Comparison of ENCODE assay signal across 14 cellular contexts in genomic region chr19:49895566-49896297, GRCh38. TPM values are rescaled to one million over a fixed set of nuclear protein-coding genes. Genes with fewer than 3 reads are reported as not detected.
DNase-seq lines count a peak whose midpoint lies in the region; ATAC-seq and TF ChIP-seq lines count a peak whose summit lies in the region.
"Had no signal": no experiment of that assay in that cellular context is flagged by ENCODE, and none has a peak within 500 bp of the region (broad histone marks: within the 10 kb centered on the region; RNA-seq: fewer than 3 reads in every experiment).

No MANE protein-coding gene starts in this region.

- no TSS peak for BruUV-seq in IMR-90 (replicated peaks; lab: Mats Ljungman, UMichigan)

- no peaks in the 10 kb centered on the region for H4K20me1 ChIP-seq in IMR-90 (ENCODE audit: insufficient read depth, low read length)

- H3K27ac ChIP-seq in IMR-90 (ENCODE audit: insufficient read depth, low read length) (no peak overlapping the region), left ventricle myocardium inferior (replicated peaks) (no peak overlapping the region)
- H3K27ac ChIP-seq: ovary, SJCRH30 had no signal

- 0 out of 2 replicates have a peak overlapping the region, but pooled peaks have one; percentile 23 for H2BK120ac ChIP-seq in IMR-90 (ENCODE audit: low read depth, low read length)

- CTCF ChIA-PET in IMR-90 (lab: Yijun Ruan, JAX): no interaction called here

- no peak overlapping the region for H3K4me2 ChIP-seq in IMR-90 (ENCODE audit: low read depth, low read length)

- POLR2A ChIA-PET in IMR-90 (lab: Charles Lee; ENCODE audit: unreplicated experiment): no interaction called here
- POLR2A ChIA-PET in activated naive CD8-positive, alpha-beta T cell treated with anti-CD3 and anti-CD28 coated beads, Interleukin-2, amount 10 ng/mL, durations not matched to agents 7 days and 5 days (lab: Charles Lee): interaction anchor here (1.6 to 2.7 kb wide), 3 partner anchors 18 to 33 kb away, joined by 4 to 17 read pairs (median 9); partner anchors contain the start of genes AKT1S1, ATF5, NUP62 and TBC1D17

- H3K9me3 ChIP-seq in IMR-90 (ENCODE audit: control insufficient read depth, insufficient read depth, low read length) (no peaks in the 10 kb centered on the region), left ventricle myocardium inferior (replicated peaks) (no peaks in the 10 kb centered on the region)
- H3K9me3 ChIP-seq: ovary, SJCRH30 had no signal

- H3K36me3 ChIP-seq in IMR-90 (ENCODE audit: control insufficient read depth, insufficient read depth, low read length) (no peaks in the 10 kb centered on the region), left ventricle myocardium inferior (no peaks in the 10 kb centered on the region)
- H3K36me3 ChIP-seq: ovary, SJCRH30 had no signal

- TF ChIP-seq CTCF in IMR-90 (conservative IDR thresholded peaks at IDR 0.05; ENCODE audit: low read depth, low read length) (no peak), left ventricle myocardium inferior (IDR thresholded peaks at IDR 0.05; ENCODE audit: borderline replicate concordance) (no peak)

- DNase-seq in stimulated activated CD4-positive, alpha-beta T cell treated with anti-CD3 and anti-CD28 coated beads, Interleukin-15, amount 100 ng/mL, for 24 hours: peak; percentile 63
- no peak for DNase-seq in stimulated activated CD4-positive, alpha-beta T cell treated with anti-CD3 and anti-CD28 coated beads, Interleukin-12 subunit alpha, Interleukin-12 subunit beta, amount 100 ng/mL, for 4 hours
- DNase-seq in IMR-90 (no peak), NOMO-1 (lab: John Stamatoyannopoulos, UW; ENCODE audit: unreplicated experiment in 2 of 2) (no peak), left ventricle myocardium inferior (no peak), HuH-7.5 (ENCODE audit: low spot score) (no peak)
- DNase-seq in activated naive CD8-positive, alpha-beta T cell treated with anti-CD3 and anti-CD28 coated beads, Interleukin-2, amount 10 ng/mL, durations not matched to agents 7 days and 5 days: no peak
- DNase-seq in stimulated activated effector memory CD8-positive, alpha-beta T cell treated with anti-CD3 and anti-CD28 coated beads, Interleukin-12 subunit alpha, Interleukin-12 subunit beta, amount 100 ng/mL, for 72 hours (ENCODE audit: low spot score in 2 of 2): peak; percentile 49 to 72
- DNase-seq: mesenchymal stem cell; NCI-H2029 treated with DMSO at 0.1 percent for 48 hours; NCI-H774; ovary; SJCRH30; stimulated activated naive CD4-positive, alpha-beta T cell had no signal

- no peaks in the 10 kb centered on the region for H3K27me3 Mint-ChIP-seq in activated naive CD8-positive, alpha-beta T cell treated with anti-CD3 and anti-CD28 coated beads, Interleukin-2, amount 10 ng/mL, durations not matched to agents 7 days and 5 days

- no peak overlapping the region for H2AFZ ChIP-seq in IMR-90 (replicated peaks; ENCODE audit: low read length, poor library complexity)

- no peaks in the 10 kb centered on the region for H3K9me1 ChIP-seq in IMR-90 (ENCODE audit: insufficient read depth, low read length)

- H3K9ac ChIP-seq in IMR-90 (ENCODE audit: low read depth, low read length): no peak overlapping the region

- intact Hi-C loops in IMR-90 (cut with micrococcal nuclease): no loop called here
- intact Hi-C loops in left ventricle myocardium inferior (cut with micrococcal nuclease): no loop called here

- H4K8ac ChIP-seq in IMR-90 (ENCODE audit: low read depth in 2 of 2, low read length in 2 of 2): no peak overlapping the region

- no peak overlapping the region for H3K23ac ChIP-seq in IMR-90 (ENCODE audit: low read depth, low read length)

- H3K4me3 Mint-ChIP-seq in activated naive CD8-positive, alpha-beta T cell treated with anti-CD3 and anti-CD28 coated beads, Interleukin-2, amount 10 ng/mL, durations not matched to agents 7 days and 5 days: no peak overlapping the region
- peak overlapping the region; percentile 92 for H3K4me3 Mint-ChIP-seq in stimulated activated effector memory CD8-positive, alpha-beta T cell treated with anti-CD3 and anti-CD28 coated beads, Interleukin-12 subunit alpha, Interleukin-12 subunit beta, amount 100 ng/mL, for 72 hours

- H3K27me3 ChIP-seq in IMR-90 (ENCODE audit: control insufficient read depth, insufficient read depth, low read length): peaks cover 8% of the 10 kb centered on the region; the same call in 1 of the 2 replicates
- peaks cover 16% of the 10 kb centered on the region for H3K27me3 ChIP-seq in left ventricle myocardium inferior (ENCODE audit: low read depth)
- H3K27me3 ChIP-seq: ovary had no signal

- no peak overlapping the region for H3K56ac ChIP-seq in IMR-90 (ENCODE audit: extremely low read depth, insufficient read depth, low read length)

- 0 out of 2 replicates have a peak overlapping the region, but pooled peaks have one; percentile 53 for H2BK20ac ChIP-seq in IMR-90 (ENCODE audit: low read depth, low read length)

- no CpG with 5 or more reads among the region's 17 CpGs for WGBS in IMR-90 (ENCODE audit: extremely low coverage in 2 of 2, insufficient read length in 1 of 2), 2 experiments

- dilution Hi-C loops in IMR-90 (cut with HindIII; ENCODE audit: low sequenced_read_pairs, unreplicated experiment): no loop called here

- peak overlapping the region; percentile 58 for H2AK5ac ChIP-seq in IMR-90 (ENCODE audit: low read depth, low read length)

- no peaks in the 10 kb centered on the region for H3K36me3 Mint-ChIP-seq in activated naive CD8-positive, alpha-beta T cell treated with anti-CD3 and anti-CD28 coated beads, Interleukin-2, amount 10 ng/mL, durations not matched to agents 7 days and 5 days
- peaks cover 5% of the 10 kb centered on the region for H3K36me3 Mint-ChIP-seq in stimulated activated effector memory CD8-positive, alpha-beta T cell treated with anti-CD3 and anti-CD28 coated beads, Interleukin-12 subunit alpha, Interleukin-12 subunit beta, amount 100 ng/mL, for 72 hours

- peak overlapping the region; percentile 70 for H2AK9ac ChIP-seq in IMR-90 (replicated peaks; ENCODE audit: low read depth, low read length, poor library complexity)

- H3K27ac Mint-ChIP-seq in activated naive CD8-positive, alpha-beta T cell treated with anti-CD3 and anti-CD28 coated beads, Interleukin-2, amount 10 ng/mL, durations not matched to agents 7 days and 5 days: peak overlapping the region; percentile 91
- peak overlapping the region; percentile 99 for H3K27ac Mint-ChIP-seq in stimulated activated effector memory CD8-positive, alpha-beta T cell treated with anti-CD3 and anti-CD28 coated beads, Interleukin-12 subunit alpha, Interleukin-12 subunit beta, amount 100 ng/mL, for 72 hours

- no peak for ATAC-seq in IMR-90 (ENCODE audit: low read depth)
- no peak for ATAC-seq in activated naive CD8-positive, alpha-beta T cell treated with anti-CD3 and anti-CD28 coated beads, Interleukin-2, amount 10 ng/mL, durations not matched to agents 7 days and 5 days (ENCODE audit: low read depth)
- ATAC-seq in stimulated activated effector memory CD8-positive, alpha-beta T cell treated with anti-CD3 and anti-CD28 coated beads, Interleukin-12 subunit alpha, Interleukin-12 subunit beta, amount 100 ng/mL, for 72 hours: peak; percentile 59

- no peak overlapping the region for H3K4ac ChIP-seq in IMR-90 (ENCODE audit: low read depth, low read length)

- H3K4me1 ChIP-seq in IMR-90 (ENCODE audit: control insufficient read depth, insufficient read depth, low read length) (peaks cover 8% of the 10 kb centered on the region), left ventricle myocardium inferior (peaks cover 10% of the 10 kb centered on the region)
- H3K4me1 ChIP-seq: SJCRH30 had no signal

- H3K79me1 ChIP-seq in IMR-90 (ENCODE audit: low read depth in 1 of 2, low read length in 2 of 2): no peaks in the 10 kb centered on the region

- TF ChIP-seq POLR2A in IMR-90 (IDR thresholded peaks at IDR 0.05; ENCODE audit: low read depth, low read length): no peak

- no peaks in the 10 kb centered on the region for H3K9me3 Mint-ChIP-seq in activated naive CD8-positive, alpha-beta T cell treated with anti-CD3 and anti-CD28 coated beads, Interleukin-2, amount 10 ng/mL, durations not matched to agents 7 days and 5 days
- H3K9me3 Mint-ChIP-seq in stimulated activated effector memory CD8-positive, alpha-beta T cell treated with anti-CD3 and anti-CD28 coated beads, Interleukin-12 subunit alpha, Interleukin-12 subunit beta, amount 100 ng/mL, for 72 hours: no peaks in the 10 kb centered on the region

- no peak overlapping the region for H3K18ac ChIP-seq in IMR-90 (ENCODE audit: low read depth, low read length)

- no peak overlapping the region for H2BK5ac ChIP-seq in IMR-90 (ENCODE audit: low read depth, low read length, poor library complexity, severe bottlenecking)

- H4K91ac ChIP-seq in IMR-90 (ENCODE audit: insufficient read depth, low read depth, low read length): no peak overlapping the region

- no peak for TF ChIP-seq RAD21 in IMR-90 (IDR thresholded peaks at IDR 0.05; ENCODE audit: low read length)

- no peak overlapping the region for H3K4me3 ChIP-seq in IMR-90 (ENCODE audit: insufficient read depth, low read depth, low read length)
- H3K4me3 ChIP-seq in left ventricle myocardium inferior: no peak overlapping the region
- H3K4me3 ChIP-seq: ovary, SJCRH30 had no signal

- in situ Hi-C loops in IMR-90 (cut with MboI; ENCODE audit: low sequenced_read_pairs): no loop called here

- no peak overlapping the region for H2BK15ac ChIP-seq in IMR-90 (ENCODE audit: low read depth, low read length)

- H3K14ac ChIP-seq in IMR-90 (replicated peaks; ENCODE audit: low read depth, low read length): no peak overlapping the region

- H3K4me1 Mint-ChIP-seq in activated naive CD8-positive, alpha-beta T cell treated with anti-CD3 and anti-CD28 coated beads, Interleukin-2, amount 10 ng/mL, durations not matched to agents 7 days and 5 days: peaks cover 24% of the 10 kb centered on the region
- peaks cover 78% of the 10 kb centered on the region for H3K4me1 Mint-ChIP-seq in stimulated activated effector memory CD8-positive, alpha-beta T cell treated with anti-CD3 and anti-CD28 coated beads, Interleukin-12 subunit alpha, Interleukin-12 subunit beta, amount 100 ng/mL, for 72 hours

- no peak overlapping the region for H4K5ac ChIP-seq in IMR-90 (ENCODE audit: low read depth, low read length)

RNA-seq across cellular contexts. Expression of gene IL4I1, which starts 1.0 kb away (rescaled TPM):
- total RNA-seq in IMR-90 (2012; rRNA removed) (under 0.01 and 0.36 TPM in 2 replicates), left ventricle myocardium inferior (not detected)
- polyA plus RNA-seq in IMR-90 (2012; rRNA removed): 0.27 and 0.31 TPM in 2 replicates
- 0.29 and 0.48 TPM in 2 replicates for polyA plus RNA-seq in IMR-90 (2012; cell fraction: cytosol; rRNA removed)
- 0.24 and 0.60 TPM in 2 replicates for polyA plus RNA-seq in IMR-90 (2012; cell fraction: nucleus; rRNA removed; ENCODE audit: low replicate concordance)
- total RNA-seq in activated naive CD8-positive, alpha-beta T cell treated with anti-CD3 and anti-CD28 coated beads, Interleukin-2, amount 10 ng/mL, durations not matched to agents 7 days and 5 days: 1 to 10 TPM; 1.4 to 1.7 TPM
- total RNA-seq: SJCRH30 had no signal

RNA-seq across cellular contexts. Expression of gene TBC1D17, which starts 18.2 kb away (rescaled TPM):
- total RNA-seq in IMR-90 (2012; rRNA removed) (1.1 and 1.4 TPM in 2 replicates), left ventricle myocardium inferior (47.5 TPM)
- 26.8 and 27.8 TPM in 2 replicates for polyA plus RNA-seq in IMR-90 (2012; rRNA removed)
- 18.6 and 33.5 TPM in 2 replicates for polyA plus RNA-seq in IMR-90 (2012; cell fraction: cytosol; rRNA removed)
- polyA plus RNA-seq in IMR-90 (2012; cell fraction: nucleus; rRNA removed; ENCODE audit: low replicate concordance): 40.7 and 82.6 TPM in 2 replicates
- total RNA-seq in activated naive CD8-positive, alpha-beta T cell treated with anti-CD3 and anti-CD28 coated beads, Interleukin-2, amount 10 ng/mL, durations not matched to agents 7 days and 5 days: 10 to 100 TPM; 51.3 to 53.4 TPM

RNA-seq across cellular contexts. Expression of gene AKT1S1, which starts 18.6 kb away (rescaled TPM):
- total RNA-seq in IMR-90 (2012; rRNA removed) (3.6 and 5.0 TPM in 2 replicates), left ventricle myocardium inferior (36.0 TPM)
- polyA plus RNA-seq in IMR-90 (2012; rRNA removed): 54.4 and 68.7 TPM in 2 replicates
- polyA plus RNA-seq in IMR-90 (2012; cell fraction: cytosol; rRNA removed): 58.5 and 76.0 TPM in 2 replicates
- 78.4 and 102 TPM in 2 replicates for polyA plus RNA-seq in IMR-90 (2012; cell fraction: nucleus; rRNA removed; ENCODE audit: low replicate concordance)
- 10 to 100 TPM; 17.3 to 19.9 TPM for total RNA-seq in activated naive CD8-positive, alpha-beta T cell treated with anti-CD3 and anti-CD28 coated beads, Interleukin-2, amount 10 ng/mL, durations not matched to agents 7 days and 5 days

RNA-seq across cellular contexts. Expression of gene PNKP, which starts 28.4 kb away (rescaled TPM):
- total RNA-seq in IMR-90 (2012; rRNA removed): 10.6 and 14.2 TPM in 2 replicates
- polyA plus RNA-seq in IMR-90 (2012; rRNA removed): 25.0 and 33.0 TPM in 2 replicates
- 16.7 and 18.1 TPM in 2 replicates for polyA plus RNA-seq in IMR-90 (2012; cell fraction: cytosol; rRNA removed)
- 171 and 356 TPM in 2 replicates for polyA plus RNA-seq in IMR-90 (2012; cell fraction: nucleus; rRNA removed; ENCODE audit: low replicate concordance)
- 100 to 1,000 TPM; 144 to 160 TPM for total RNA-seq in activated naive CD8-positive, alpha-beta T cell treated with anti-CD3 and anti-CD28 coated beads, Interleukin-2, amount 10 ng/mL, durations not matched to agents 7 days and 5 days
- total RNA-seq in left ventricle myocardium inferior: 45.1 TPM

RNA-seq across cellular contexts. Expression of gene ATF5, which starts 33.3 kb away (rescaled TPM):
- 2.7 and 3.3 TPM in 2 replicates for total RNA-seq in IMR-90 (2012; rRNA removed)
- polyA plus RNA-seq in IMR-90 (2012; rRNA removed): 13.3 and 15.7 TPM in 2 replicates
- 14.8 and 22.7 TPM in 2 replicates for polyA plus RNA-seq in IMR-90 (2012; cell fraction: cytosol; rRNA removed)
- 22.9 and 36.5 TPM in 2 replicates for polyA plus RNA-seq in IMR-90 (2012; cell fraction: nucleus; rRNA removed; ENCODE audit: low replicate concordance)
- 1 to 10 TPM; 6.9 TPM for total RNA-seq in activated naive CD8-positive, alpha-beta T cell treated with anti-CD3 and anti-CD28 coated beads, Interleukin-2, amount 10 ng/mL, durations not matched to agents 7 days and 5 days
- 8.6 TPM for total RNA-seq in left ventricle myocardium inferior

Comparison
In these comparisons a context has a peak if more than half of its experiments do, and no peak if none do; other contexts are left out.
1. DNase-seq: peak in stimulated activated CD4-positive, alpha-beta T cell treated with anti-CD3 and anti-CD28 coated beads, Interleukin-15, amount 100 ng/mL, for 24 hours (single experiment) and stimulated activated effector memory CD8-positive, alpha-beta T cell treated with anti-CD3 and anti-CD28 coated beads, Interleukin-12 subunit alpha, Interleukin-12 subunit beta, amount 100 ng/mL, for 72 hours (2 of 2); none in stimulated activated CD4-positive, alpha-beta T cell treated with anti-CD3 and anti-CD28 coated beads, Interleukin-12 subunit alpha, Interleukin-12 subunit beta, amount 100 ng/mL, for 4 hours (single experiment), IMR-90 (single experiment), activated naive CD8-positive, alpha-beta T cell treated with anti-CD3 and anti-CD28 coated beads, Interleukin-2, amount 10 ng/mL, durations not matched to agents 7 days and 5 days (single experiment), NOMO-1 (0 of 2), left ventricle myocardium inferior (single experiment) and HuH-7.5 (single experiment).
2. RNA of gene TBC1D17, which starts 18.2 kb away (total RNA-seq): 51.3 to 53.4 TPM in activated naive CD8-positive, alpha-beta T cell treated with anti-CD3 and anti-CD28 coated beads, Interleukin-2, amount 10 ng/mL, durations not matched to agents 7 days and 5 days and 47.5 TPM in left ventricle myocardium inferior (single experiment); 1.1 to 1.4 TPM in IMR-90; every median in the first group is over 10 times any median in the second.